ENCODE assay signal across 8 cellular contexts in genomic region chr2:47903781-47904447, GRCh38. TPM values are rescaled to one million over a fixed set of nuclear protein-coding genes. Genes with fewer than 3 reads are reported as not detected.
DNase-seq lines count a peak whose midpoint lies in the region; TF ChIP-seq lines count a peak whose summit lies in the region.

No MANE protein-coding gene starts in this region.

- H3K36me3 ChIP-seq in Peyer's patch (no peaks in the 10 kb centered on the region), parathyroid adenoma (ENCODE audit: control insufficient read depth, insufficient read depth, low read length) (no peaks in the 10 kb centered on the region)

- peak; percentile 33 for DNase-seq in G401 (ENCODE audit: low spot score)
- DNase-seq in Peyer's patch: no peak
- DNase-seq in epithelial cell of proximal tubule (ENCODE audit: low read depth): no peak
- DNase-seq in head of caudate nucleus: no peak
- no peak for DNase-seq in posterior cingulate gyrus
- DNase-seq in GM03348 (ENCODE audit: low spot score): no peak
- no peak for DNase-seq in activated CD4-positive, CD25-positive, alpha-beta regulatory T cell (lab: John Stamatoyannopoulos, UW)

- H3K4me1 ChIP-seq in Peyer's patch (peaks cover 0 to 15% (median 0%) of the 10 kb centered on the region in 4 donors), parathyroid adenoma (peaks cover 16% of the 10 kb centered on the region)

- peak overlapping the region; percentile 93 for H3K4me2 ChIP-seq in parathyroid adenoma (ENCODE audit: low read length)

- H3K4me3 ChIP-seq in Peyer's patch (peak overlapping the region; percentile 72 to 96 (median 86)), epithelial cell of proximal tubule (ENCODE audit: low read depth, low read length) (peak overlapping the region; percentile 89), parathyroid adenoma (ENCODE audit: low read depth, low read length) (peak overlapping the region; percentile 80)

- intact Hi-C loops in head of caudate nucleus (cut with DNase I) (loop anchor here (5.0 kb wide), 1 partner anchor 37 kb away; no protein-coding TSS in a partner anchor), posterior cingulate gyrus (cut with DNase I) (loop anchor here (10.0 kb wide), 1 partner anchor 499 kb away; the partner anchor contains the start of gene MSH2)

- H3K9me3 ChIP-seq in Peyer's patch (no peaks in the 10 kb centered on the region), parathyroid adenoma (ENCODE audit: control insufficient read depth, low read length) (no peaks in the 10 kb centered on the region)

- TF ChIP-seq POLR2A in Peyer's patch (IDR thresholded peaks at IDR 0.05): no peak

- peak overlapping the region; percentile 57 for H2AFZ ChIP-seq in parathyroid adenoma

- in situ Hi-C loops in G401 (cut with HindIII; ENCODE audit: low sequenced_read_pairs): no loop called here

- H3K9ac ChIP-seq in parathyroid adenoma: peak overlapping the region; percentile 20

- no peak for TF ChIP-seq CTCF in Peyer's patch (IDR thresholded peaks at IDR 0.05)
- no peak for TF ChIP-seq CTCF in epithelial cell of proximal tubule (conservative IDR thresholded peaks at IDR 0.05; ENCODE audit: low read depth, low read length)
- TF ChIP-seq CTCF in parathyroid adenoma (IDR thresholded peaks at IDR 0.05): no peak

- H3K27ac ChIP-seq in Peyer's patch (peak overlapping the region; percentile 94 to 99 (median 97)), parathyroid adenoma (peak overlapping the region; percentile 64)

- H3K79me2 ChIP-seq in parathyroid adenoma: peaks cover 40% of the 10 kb centered on the region

- no peaks in the 10 kb centered on the region for H3K27me3 ChIP-seq in Peyer's patch
- H3K27me3 ChIP-seq in parathyroid adenoma (ENCODE audit: control insufficient read depth, insufficient read depth, low read length): no peaks in the 10 kb centered on the region

RNA-seq across cellular contexts. Expression of gene FBXO11, which starts 2.4 kb away (rescaled TPM):
- total RNA-seq in G401 (2014; rRNA removed; shearing (Covaris generic)): 19.4 and 40.1 TPM in 2 replicates
- total RNA-seq in Peyer's patch: 10 to 100 TPM; 43.0 to 77.2 (median 51.3) TPM
- 20.0 and 36.7 TPM in 2 replicates for total RNA-seq in epithelial cell of proximal tubule
